9 cellular contexts compared by ENCODE assay signal in the genomic region with DNA sequence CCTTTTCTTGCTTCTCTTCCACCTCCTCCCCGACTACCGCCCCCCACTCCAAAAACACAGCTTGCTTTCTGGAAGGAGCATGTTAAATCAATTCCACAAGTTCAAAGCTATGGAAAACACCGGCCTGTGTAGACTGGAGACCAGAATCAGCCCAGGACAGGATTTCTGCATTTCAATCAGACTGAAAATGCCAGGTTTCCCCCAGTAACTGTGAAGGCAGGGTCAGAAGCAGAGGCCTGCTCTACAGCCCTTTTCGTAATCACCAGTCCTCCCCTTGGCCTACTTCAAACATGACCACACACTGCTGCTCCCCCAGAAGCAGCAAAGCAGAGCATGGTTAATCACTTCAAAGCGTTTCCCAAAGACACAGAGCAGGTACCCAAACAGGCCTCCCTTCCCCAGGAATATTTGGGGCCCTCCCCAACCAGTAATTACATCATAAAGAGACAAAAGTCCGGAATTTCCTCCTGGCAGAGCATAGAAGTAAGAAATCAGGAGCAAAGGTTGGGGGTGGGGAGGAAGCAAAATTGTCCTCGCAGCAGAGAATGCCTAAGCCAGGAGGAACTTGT. TPM values are rescaled to one million over a fixed set of nuclear protein-coding genes. Genes with fewer than 3 reads are reported as not detected.
DNase-seq lines count a peak whose midpoint lies in the region; ATAC-seq and FAIRE-seq lines count a peak whose summit lies in the region.
"Had no signal": no experiment of that assay in that cellular context is flagged by ENCODE, and none has a peak within 500 bp of the region (broad histone marks: within the 10 kb centered on the region; RNA-seq: fewer than 3 reads in every experiment).

No MANE protein-coding gene starts in this region.

- peak overlapping the region; percentile 82 to 99 (median 94) for H3K27ac ChIP-seq in skin epidermis

- no peaks in the 10 kb centered on the region for H3K9me3 Mint-ChIP-seq in activated CD4-positive, alpha-beta T cell treated with anti-CD3 and anti-CD28 coated beads for 36 hours (ENCODE audit: low read depth)

- peak overlapping the region; percentile 99 for H3K9ac ChIP-seq in adipocyte (ENCODE audit: low read length)

- no peak for FAIRE-seq in frontal cortex (lab: Jason Lieb, UNC)
- FAIRE-seq: G401.6 had no signal

- H3K4me3 ChIP-seq in adipocyte (ENCODE audit: low read length) (peak overlapping the region; percentile 73), skin epidermis (peak overlapping the region in 2 of 7 experiments; percentile 2 to 7)

- intact Hi-C loops in activated CD4-positive, alpha-beta T cell treated with anti-CD3 and anti-CD28 coated beads for 36 hours (cut with DNase I, micrococcal nuclease) = no loop called here

- DNase-seq in activated CD4-positive, alpha-beta T cell treated with anti-CD3 and anti-CD28 coated beads for 36 hours = no peak
- DNase-seq in activated CD4-positive, alpha-beta T cell treated with anti-CD3 and anti-CD28 coated beads, Interleukin-2, amount 50 U/mL, for 4 hours = no peak
- DNase-seq in adipocyte (ENCODE audit: low read depth) (peak; percentile 54), iPS DF 19.7 (ENCODE audit: low read depth, low spot score) (peak; percentile 81), frontal cortex (ENCODE audit: low spot score in 2 of 2) (no peak)

- H3K4me1 Mint-ChIP-seq in activated CD4-positive, alpha-beta T cell treated with anti-CD3 and anti-CD28 coated beads for 36 hours = peaks cover 59% of the 10 kb centered on the region

- no peak for ATAC-seq in activated CD4-positive, alpha-beta T cell treated with anti-CD3 and anti-CD28 coated beads for 36 hours
- no peak for ATAC-seq in GM18858 (IDR thresholded peaks at IDR 0.05; ENCODE audit: unreplicated experiment)
- ATAC-seq in HG03175 (IDR thresholded peaks at IDR 0.05; ENCODE audit: unreplicated experiment) = no peak

- H3K27ac Mint-ChIP-seq in activated CD4-positive, alpha-beta T cell treated with anti-CD3 and anti-CD28 coated beads for 36 hours = peak overlapping the region; percentile 90

- H3K9me3 ChIP-seq in adipocyte (ENCODE audit: control insufficient read depth, low read length) = no peaks in the 10 kb centered on the region

- POLR2A ChIA-PET in activated CD4-positive, alpha-beta T cell treated with anti-CD3 and anti-CD28 coated beads for 36 hours (lab: Charles Lee) = interaction anchor here (0.7 to 1.1 kb wide), 3 partner anchors 19 to 74 kb away, joined by 3 to 5 read pairs (median 3); a partner anchor contains a TSS

- CTCF ChIA-PET in activated CD4-positive, alpha-beta T cell treated with anti-CD3 and anti-CD28 coated beads for 36 hours (lab: Charles Lee) = interaction anchor here (0.5 to 2.6 kb wide), 7 partner anchors 10 to 247 kb away, joined by 3 to 16 read pairs (median 3); no protein-coding TSS in a partner anchor

- peaks cover 68% of the 10 kb centered on the region for H3K4me1 ChIP-seq in adipocyte (ENCODE audit: control insufficient read depth, insufficient read depth, low read length)

- no peaks in the 10 kb centered on the region for H3K36me3 ChIP-seq in adipocyte (ENCODE audit: control insufficient read depth, insufficient read depth, low read length, severe bottlenecking)

- no peaks in the 10 kb centered on the region for H3K27me3 ChIP-seq in adipocyte (replicated peaks; ENCODE audit: control insufficient read depth, insufficient read depth, low read length)

- H3K36me3 Mint-ChIP-seq in activated CD4-positive, alpha-beta T cell treated with anti-CD3 and anti-CD28 coated beads for 36 hours (ENCODE audit: low read depth) = peaks cover 7% of the 10 kb centered on the region

- H3K27me3 Mint-ChIP-seq in activated CD4-positive, alpha-beta T cell treated with anti-CD3 and anti-CD28 coated beads for 36 hours = no peaks in the 10 kb centered on the region

- H3K4me3 Mint-ChIP-seq in activated CD4-positive, alpha-beta T cell treated with anti-CD3 and anti-CD28 coated beads for 36 hours = no peak overlapping the region

RNA-seq across cellular contexts. Expression of a gene that starts 38.4 kb away (rescaled TPM):
- total RNA-seq in activated CD4-positive, alpha-beta T cell treated with anti-CD3 and anti-CD28 coated beads for 36 hours = 10 to 100 TPM; 33.7 to 50.3 TPM
- 36.7 TPM for total RNA-seq in frontal cortex

Comparison
In these comparisons a context has a peak if more than half of its experiments do, and no peak if none do; other contexts are left out.
1. DNase-seq: peak in adipocyte (single experiment) and iPS DF 19.7 (single experiment); none in activated CD4-positive, alpha-beta T cell treated with anti-CD3 and anti-CD28 coated beads for 36 hours (single experiment), activated CD4-positive, alpha-beta T cell treated with anti-CD3 and anti-CD28 coated beads, Interleukin-2, amount 50 U/mL, for 4 hours (0 of 2) and frontal cortex (0 of 2).